29 cellular contexts compared by ENCODE assay signal in genomic region chr2:96551605-96552283, GRCh38. TPM values are rescaled to one million over a fixed set of nuclear protein-coding genes. Genes with fewer than 3 reads are reported as not detected.
DNase-seq lines count a peak whose midpoint lies in the region; ATAC-seq and TF ChIP-seq lines count a peak whose summit lies in the region.
"Had no signal": no experiment of that assay in that cellular context is flagged by ENCODE, and none has a peak within 500 bp of the region (broad histone marks: within the 10 kb centered on the region; RNA-seq: fewer than 3 reads in every experiment).

No MANE protein-coding gene starts in this region.

- TF ChIP-seq CTCF in right lobe of liver (IDR thresholded peaks at IDR 0.05): no peak

- H3K36me3 Mint-ChIP-seq in activated T-helper 17 cell treated with anti-CD3 and anti-CD28 coated beads, Interleukin-2, amount 50 U/mL, for 72 hours (ENCODE audit: low read depth): peaks cover 67% of the 10 kb centered on the region
- H3K36me3 Mint-ChIP-seq: activated naive CD8-positive, alpha-beta T cell; CD4-positive, CD25-positive, alpha-beta regulatory T cell had no signal

- no peak for ATAC-seq in activated T-helper 17 cell treated with anti-CD3 and anti-CD28 coated beads, Interleukin-2, amount 50 U/mL, for 72 hours (replicated peaks)
- ATAC-seq in right lobe of liver (no peak), HG02884 (IDR thresholded peaks at IDR 0.05; ENCODE audit: unreplicated experiment) (no peak), GM19455 (IDR thresholded peaks at IDR 0.05; ENCODE audit: unreplicated experiment) (no peak), GM21528 (IDR thresholded peaks at IDR 0.05; ENCODE audit: low FRiP score, unreplicated experiment) (no peak)
- ATAC-seq: activated CD8-positive, alpha-beta T cell treated with anti-CD3 and anti-CD28 coated beads, Interleukin-2, amount 10 ng/mL, durations not matched to agents 7 days and 5 days; mucosa of descending colon; PC-3 had no signal

- H3K36me3 ChIP-seq in BLaER1: peaks cover 58% of the 10 kb centered on the region
- H3K36me3 ChIP-seq in BLaER1 treated with 17β-estradiol and CSF1 and Interleukin-3, amounts not matched to agents 10 nM and 100 nM: peaks cover 52 to 63% (median 59%) of the 10 kb centered on the region in 11 experiments
- H3K36me3 ChIP-seq in right lobe of liver: peaks cover 0 to 3% (median 1%) of the 10 kb centered on the region in 4 donors

- peaks cover 10% of the 10 kb centered on the region for H3K4me1 Mint-ChIP-seq in activated T-helper 17 cell treated with anti-CD3 and anti-CD28 coated beads, Interleukin-2, amount 50 U/mL, for 72 hours

- H3K4me1 ChIP-seq in BLaER1 (peaks cover 76% of the 10 kb centered on the region), right lobe of liver (peaks cover 0 to 24% (median 4%) of the 10 kb centered on the region in 4 donors)
- peaks cover 41 to 74% (median 71%) of the 10 kb centered on the region in 10 experiments for H3K4me1 ChIP-seq in BLaER1 treated with 17β-estradiol and CSF1 and Interleukin-3, amounts not matched to agents 10 nM and 100 nM

- no peak for DNase-seq in right lobe of liver
- DNase-seq: activated CD4-positive, CD25-positive, alpha-beta regulatory T cell; activated CD8-positive, alpha-beta T cell treated with anti-CD3 and anti-CD28 coated beads, Interleukin-2, amount 10 ng/mL, durations not matched to agents 7 days and 5 days; CD4-positive, CD25-positive, alpha-beta regulatory T cell; dermis blood vessel endothelial cell; mucosa of descending colon; NCI-H1092 treated with DMSO at 0.1 percent for 48 hours; NCI-H187; NCI-H526; NK-92 treated with Interleukin-12 subunit alpha and Interleukin-12 subunit beta, amount 100 ng/mL, for 24 hours; PC-3; Right ventricle myocardium superior; stimulated activated CD4-positive, alpha-beta T cell treated with anti-CD3 and anti-CD28 coated beads, Interleukin-2, amount 100 ng/mL, for 48 hours had no signal

- intact Hi-C loops in right lobe of liver (cut with DNase I): no loop called here

- no peak for TF ChIP-seq POLR2A in right lobe of liver (IDR thresholded peaks at IDR 0.05)

- H3K4me2 ChIP-seq in BLaER1: peak overlapping the region; percentile 78
- peak overlapping the region in 10 of 11 experiments; percentile 57 to 95 (median 86); a peak in 21 of 22 replicates for H3K4me2 ChIP-seq in BLaER1 treated with 17β-estradiol and CSF1 and Interleukin-3, amounts not matched to agents 10 nM and 100 nM

- WGBS in right lobe of liver (ENCODE audit: insufficient coverage, low coverage, low lambda C conversion rate, missing lambda C conversion rate): no CpG with 5 or more reads among the region's 25 CpGs

- H3K9me3 ChIP-seq in BLaER1 (no peaks in the 10 kb centered on the region), right lobe of liver (no peaks in the 10 kb centered on the region)
- H3K9me3 ChIP-seq in BLaER1 treated with 17β-estradiol and CSF1 and Interleukin-3, amounts not matched to agents 10 nM and 100 nM (replicated peaks in 1 of 11): no peaks in the 10 kb centered on the region
- H3K9me3 ChIP-seq: ascending aorta, mucosa of descending colon, right atrium auricular region, upper lobe of left lung had no signal

- peak overlapping the region; percentile 48 for H3K9ac ChIP-seq in BLaER1
- peak overlapping the region in 9 of 11 experiments; percentile 21 to 58 (median 42); a peak in 17 of 22 replicates for H3K9ac ChIP-seq in BLaER1 treated with 17β-estradiol and CSF1 and Interleukin-3, amounts not matched to agents 10 nM and 100 nM
- H3K9ac ChIP-seq: parathyroid adenoma had no signal

- no peaks in the 10 kb centered on the region for H3K27me3 Mint-ChIP-seq in activated T-helper 17 cell treated with anti-CD3 and anti-CD28 coated beads, Interleukin-2, amount 50 U/mL, for 72 hours
- H3K27me3 Mint-ChIP-seq: activated naive CD8-positive, alpha-beta T cell; CD4-positive, CD25-positive, alpha-beta regulatory T cell had no signal

- H3K4me3 ChIP-seq in BLaER1: no peak overlapping the region
- H3K4me3 ChIP-seq in BLaER1 treated with 17β-estradiol and CSF1 and Interleukin-3, amounts not matched to agents 10 nM and 100 nM: no peak overlapping the region
- peak overlapping the region in 2 of 3 donors; percentile 65 to 76 for H3K4me3 ChIP-seq in right lobe of liver
- H3K4me3 ChIP-seq: ascending aorta, lung, mucosa of descending colon, right atrium auricular region, upper lobe of left lung had no signal

- H3K9me3 Mint-ChIP-seq in activated T-helper 17 cell treated with anti-CD3 and anti-CD28 coated beads, Interleukin-2, amount 50 U/mL, for 72 hours: no peaks in the 10 kb centered on the region
- H3K9me3 Mint-ChIP-seq: neural crest cell had no signal

- peaks cover 73% of the 10 kb centered on the region for H4K20me1 ChIP-seq in BLaER1
- peaks cover 71 to 85% (median 75%) of the 10 kb centered on the region in 11 experiments for H4K20me1 ChIP-seq in BLaER1 treated with 17β-estradiol and CSF1 and Interleukin-3, amounts not matched to agents 10 nM and 100 nM

- H3K27me3 ChIP-seq in BLaER1 (no peaks in the 10 kb centered on the region), right lobe of liver (no peaks in the 10 kb centered on the region)
- no peaks in the 10 kb centered on the region for H3K27me3 ChIP-seq in BLaER1 treated with 17β-estradiol and CSF1 and Interleukin-3, amounts not matched to agents 10 nM and 100 nM
- H3K27me3 ChIP-seq: ascending aorta, right atrium auricular region, upper lobe of left lung had no signal

- H3K4me3 Mint-ChIP-seq in activated T-helper 17 cell treated with anti-CD3 and anti-CD28 coated beads, Interleukin-2, amount 50 U/mL, for 72 hours: no peak overlapping the region
- H3K4me3 Mint-ChIP-seq: activated CD8-positive, alpha-beta T cell treated with anti-CD3 and anti-CD28 coated beads, Interleukin-2, amount 10 ng/mL, durations not matched to agents 7 days and 5 days; activated naive CD8-positive, alpha-beta T cell; CD4-positive, CD25-positive, alpha-beta regulatory T cell; neural crest cell had no signal

- peak overlapping the region; percentile 89 for H3K27ac Mint-ChIP-seq in activated T-helper 17 cell treated with anti-CD3 and anti-CD28 coated beads, Interleukin-2, amount 50 U/mL, for 72 hours
- H3K27ac Mint-ChIP-seq: activated CD8-positive, alpha-beta T cell treated with anti-CD3 and anti-CD28 coated beads, Interleukin-2, amount 10 ng/mL, durations not matched to agents 7 days and 5 days; activated naive CD8-positive, alpha-beta T cell had no signal

- H3K27ac ChIP-seq in BLaER1 (0 out of 2 replicates have a peak overlapping the region, but pooled peaks have one; percentile 9), right lobe of liver (peak overlapping the region in 1 of 3 donors; percentile 86)
- peak overlapping the region in 1 of 11 experiments; percentile 12; a peak in 1 of 22 replicates for H3K27ac ChIP-seq in BLaER1 treated with 17β-estradiol and CSF1 and Interleukin-3, amounts not matched to agents 10 nM and 100 nM
- H3K27ac ChIP-seq: parathyroid adenoma, right atrium auricular region, upper lobe of left lung had no signal

RNA-seq across cellular contexts. Expression of gene ARID5A, which starts 15.2 kb away (rescaled TPM):
- total RNA-seq in activated T-helper 17 cell treated with anti-CD3 and anti-CD28 coated beads, Interleukin-2, amount 50 U/mL, for 72 hours: 100 to 1,000 TPM; 181 to 252 TPM
- 10 to 100 TPM; 13.2 to 23.1 (median 16.9) TPM for total RNA-seq in right lobe of liver

RNA-seq across cellular contexts. Expression of gene NEURL3, which starts 46.6 kb away (rescaled TPM):
- 1 to 10 TPM in 1 of 2 donors, under 1 TPM in 1; 0.91 to 3.4 TPM for total RNA-seq in activated T-helper 17 cell treated with anti-CD3 and anti-CD28 coated beads, Interleukin-2, amount 50 U/mL, for 72 hours
- 1 to 10 TPM in 3 of 6 experiments, under 1 TPM in 3; 0.23 to 3.0 (median 1.4) TPM for total RNA-seq in right lobe of liver
- total RNA-seq: activated CD8-positive, alpha-beta T cell treated with anti-CD3 and anti-CD28 coated beads, Interleukin-2, amount 10 ng/mL, durations not matched to agents 7 days and 5 days; ascending aorta; cardiac septum; CD4-positive, CD25-positive, alpha-beta regulatory T cell; frontal cortex; H4; right atrium auricular region; Right ventricle myocardium superior had no signal

Comparison
In these comparisons a context has a peak if more than half of its experiments do, and no peak if none do; other contexts are left out.
1. H3K4me3 ChIP-seq: peak in right lobe of liver (2 of 3); none in BLaER1 (single experiment) and BLaER1 treated with 17β-estradiol and CSF1 and Interleukin-3, amounts not matched to agents 10 nM and 100 nM (0 of 10).
2. RNA of gene ARID5A, which starts 15.2 kb away (total RNA-seq): 181 to 252 TPM in activated T-helper 17 cell treated with anti-CD3 and anti-CD28 coated beads, Interleukin-2, amount 50 U/mL, for 72 hours; 13.2 to 23.1 TPM in right lobe of liver; every median in the first group is over 4 times any median in the second.